18 cellular contexts compared by ENCODE assay signal in genomic region chr15:62560943-62561571, GRCh38.
DNase-seq lines count a peak whose midpoint lies in the region; TF ChIP-seq lines count a peak whose summit lies in the region.
"Had no signal": no experiment of that assay in that cellular context is flagged by ENCODE, and none has a peak within 500 bp of the region (broad histone marks: within the 10 kb centered on the region; RNA-seq: fewer than 3 reads in every experiment).

No MANE protein-coding gene starts in this region.

- H3K27ac Mint-ChIP-seq in mesothelial cell of epicardium, result peak overlapping the region; percentile 28

- H3K27me3 ChIP-seq in esophagus squamous epithelium, result no peaks in the 10 kb centered on the region
- H3K27me3 ChIP-seq in subcutaneous abdominal adipose tissue (ENCODE audit: control insufficient read depth in 5 of 5, insufficient read depth in 4 of 5, low read length in 5 of 5), result no peaks in the 10 kb centered on the region

- DNase-seq in NCI-H69 (lab: John Stamatoyannopoulos, UW) (peak; percentile 42), esophagus squamous epithelium (lab: John Stamatoyannopoulos, UW) (no peak), mesothelial cell of epicardium (ENCODE audit: low spot score in 2 of 2, unreplicated experiment in 2 of 2) (no peak), hippocampal formation (lab: John Stamatoyannopoulos, UW) (no peak), globus pallidus (ENCODE audit: low spot score) (no peak)
- DNase-seq in activated CD4-positive, alpha-beta T cell treated with anti-CD3 and anti-CD28 coated beads, Interleukin-2, amount 50 U/mL, for 4 hours, result no peak
- DNase-seq: activated CD4-positive, alpha-beta T cell treated with anti-CD3 and anti-CD28 coated beads for 1 hour; activated effector memory CD4-positive, alpha-beta T cell treated with anti-CD3 and anti-CD28 coated beads, Interleukin-2, amount 50 U/mL, for 16 hours; AML-193; GF-D8; NCI-H1694; NCI-H510A; OCI-M1; SK-N-SH; substantia nigra had no signal

- no peaks in the 10 kb centered on the region for H3K9me3 Mint-ChIP-seq in mesothelial cell of epicardium
- H3K9me3 Mint-ChIP-seq: central memory CD8-positive, alpha-beta T cell; neural crest cell had no signal

- 74 to 79% methylated on average over 13 to 14 of the region's 14 CpGs for WGBS in esophagus squamous epithelium, 2 donors

- no peak for TF ChIP-seq POLR2A in esophagus squamous epithelium (IDR thresholded peaks at IDR 0.05)

- H3K36me3 ChIP-seq in esophagus squamous epithelium, result no peaks in the 10 kb centered on the region
- no peaks in the 10 kb centered on the region for H3K36me3 ChIP-seq in subcutaneous abdominal adipose tissue (ENCODE audit: control insufficient read depth in 5 of 5, insufficient read depth in 5 of 5, low read length in 5 of 5)

- H3K4me1 Mint-ChIP-seq in mesothelial cell of epicardium, result peaks cover 28% of the 10 kb centered on the region
- H3K4me1 Mint-ChIP-seq: central memory CD8-positive, alpha-beta T cell had no signal

- H3K27ac ChIP-seq in esophagus squamous epithelium, result peak overlapping the region in 1 of 4 donors; percentile 19
- H3K27ac ChIP-seq in subcutaneous abdominal adipose tissue (ENCODE audit: low read depth, low read length), result peak overlapping the region; percentile 30

- H3K36me3 Mint-ChIP-seq in mesothelial cell of epicardium, result no peaks in the 10 kb centered on the region

- peak overlapping the region in 2 of 5 donors; percentile 16 to 45 for H3K9ac ChIP-seq in subcutaneous abdominal adipose tissue (ENCODE audit: low read length in 5 of 5)
- H3K9ac ChIP-seq: SK-N-SH had no signal

- TF ChIP-seq CTCF in esophagus squamous epithelium (IDR thresholded peaks at IDR 0.05) (no peak), mesothelial cell of epicardium (IDR thresholded peaks at IDR 0.05; ENCODE audit: unreplicated experiment) (no peak)

- no peak overlapping the region for H3K4me3 Mint-ChIP-seq in mesothelial cell of epicardium
- H3K4me3 Mint-ChIP-seq: central memory CD8-positive, alpha-beta T cell; neural crest cell had no signal

- H3K4me3 ChIP-seq in esophagus squamous epithelium, result peak overlapping the region in 3 of 4 donors; percentile 17 to 43 (median 17)
- peak overlapping the region in 4 of 5 donors; percentile 19 to 61 (median 51) for H3K4me3 ChIP-seq in subcutaneous abdominal adipose tissue (ENCODE audit: low read depth in 1 of 5, low read length in 5 of 5)

- intact Hi-C loops in esophagus squamous epithelium (cut with DNase I), result no loop called here

- H3K4me1 ChIP-seq in esophagus squamous epithelium (peaks cover 0 to 23% (median 0%) of the 10 kb centered on the region in 3 donors), subcutaneous abdominal adipose tissue (ENCODE audit: control insufficient read depth in 5 of 5, insufficient read depth in 5 of 5, low read length in 5 of 5) (peaks cover 2 to 54% (median 51%) of the 10 kb centered on the region in 5 donors)

- H3K9me3 ChIP-seq in esophagus squamous epithelium (no peaks in the 10 kb centered on the region), subcutaneous abdominal adipose tissue (ENCODE audit: control insufficient read depth in 5 of 5, low read length in 5 of 5) (no peaks in the 10 kb centered on the region)
- H3K9me3 ChIP-seq: SK-N-SH had no signal

- H3K27me3 Mint-ChIP-seq in mesothelial cell of epicardium (ENCODE audit: low read depth), result no peaks in the 10 kb centered on the region
